In the genomic region with DNA sequence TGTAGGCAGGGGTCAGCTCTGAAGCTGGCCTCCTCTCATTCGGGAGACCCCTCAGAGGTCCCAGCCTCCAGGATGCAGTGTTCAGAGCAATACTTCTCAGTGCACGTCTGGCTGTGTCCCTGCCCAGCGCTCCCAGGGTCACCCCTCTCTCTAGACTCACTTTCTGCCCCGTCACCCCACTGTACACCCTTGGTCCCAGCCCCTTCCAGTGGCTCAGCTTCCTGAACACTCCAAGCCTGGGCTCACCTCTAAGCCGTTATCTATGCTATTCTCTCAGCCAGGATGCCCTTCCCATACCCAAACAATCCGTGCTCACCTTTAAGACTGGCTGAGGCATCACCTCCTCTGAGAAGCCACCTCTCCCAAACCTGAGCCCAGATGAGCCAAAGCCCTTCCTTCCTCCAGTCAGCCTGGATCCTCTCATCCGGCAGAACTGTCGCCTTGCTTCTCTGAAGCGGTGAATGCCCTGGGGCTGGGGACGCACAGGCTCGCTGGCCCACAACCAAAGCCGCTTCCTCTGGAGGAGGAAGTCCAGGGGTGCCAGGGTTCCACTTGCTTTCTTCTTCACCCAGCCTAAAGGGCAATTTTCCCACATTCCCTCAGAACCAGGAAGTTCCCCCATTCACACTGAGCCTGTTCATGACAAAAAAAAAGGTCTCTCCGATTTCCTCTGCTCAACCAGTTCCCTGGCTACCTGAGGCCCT, we compare ENCODE assay signal across 9 cellular contexts. TPM values are rescaled to one million over a fixed set of nuclear protein-coding genes. Genes with fewer than 3 reads are reported as not detected.
A peak's percentile ranks its signal among the peaks of the same experiment; 100 is the strongest.
DNase-seq lines count a peak whose midpoint lies in the region; ATAC-seq and TF ChIP-seq lines count a peak whose summit lies in the region.
"Had no signal": no experiment of that assay in that cellular context is flagged by ENCODE, and none has a peak within 500 bp of the region (broad histone marks: within the 10 kb centered on the region; RNA-seq: fewer than 3 reads in every experiment).

No MANE protein-coding gene starts in this region.

- POLR2A ChIA-PET in CD4-positive, alpha-beta T cell (lab: Charles Lee), result no interaction called here

- no peak for ATAC-seq in CD4-positive, alpha-beta T cell (ENCODE audit: poor library complexity)
- ATAC-seq in GM21423 (IDR thresholded peaks at IDR 0.05; ENCODE audit: unreplicated experiment) (no peak), HG03378 (IDR thresholded peaks at IDR 0.05; ENCODE audit: unreplicated experiment) (no peak)

- intact Hi-C loops in CD4-positive, alpha-beta T cell (cut with DNase I, micrococcal nuclease), result loop anchor here in 1 of 2 experiments (10.0 kb wide), 2 partner anchors 704 to 1134 kb away; a partner anchor contains a TSS

- no peaks in the 10 kb centered on the region for H3K27me3 ChIP-seq in CD4-positive, alpha-beta T cell (ENCODE audit: control insufficient read depth, insufficient read depth, low read length)
- no peaks in the 10 kb centered on the region for H3K27me3 ChIP-seq in duodenal mucosa (ENCODE audit: control insufficient read depth in 1 of 2, insufficient read depth in 2 of 2, low read length in 2 of 2)

- no peaks in the 10 kb centered on the region for H3K9me3 ChIP-seq in CD4-positive, alpha-beta T cell (ENCODE audit: control insufficient read depth, low read length)
- H3K9me3 ChIP-seq in duodenal mucosa (ENCODE audit: control insufficient read depth in 1 of 2, low read length in 2 of 2), result no peaks in the 10 kb centered on the region

- H3K36me3 ChIP-seq in duodenal mucosa (ENCODE audit: control insufficient read depth in 1 of 2, insufficient read depth in 2 of 2, low read length in 2 of 2), result no peaks in the 10 kb centered on the region

- H3K27ac ChIP-seq in CD4-positive, alpha-beta T cell (ENCODE audit: low read depth, low read length), result no peak overlapping the region
- peak overlapping the region; percentile 43 for H3K27ac ChIP-seq in duodenal mucosa (ENCODE audit: low read depth, low read length)

- TF ChIP-seq POLR2A in NB4 (IDR thresholded peaks at IDR 0.05; ENCODE audit: extremely low read depth, insufficient read length), result no peak

- peaks cover 28 to 43% of the 10 kb centered on the region in 2 donors for H3K4me1 ChIP-seq in duodenal mucosa (ENCODE audit: control insufficient read depth in 1 of 2, insufficient read depth in 2 of 2, low read length in 2 of 2)

- H3K27me3 Mint-ChIP-seq in CD4-positive, alpha-beta T cell, result no peaks in the 10 kb centered on the region
- H3K27me3 Mint-ChIP-seq in osteocyte (ENCODE audit: unreplicated experiment) (no peaks in the 10 kb centered on the region), mesothelial cell of epicardium (ENCODE audit: low read depth) (no peaks in the 10 kb centered on the region)

- H3K9ac ChIP-seq in duodenal mucosa (ENCODE audit: low read depth in 1 of 2, low read length in 2 of 2), result peak overlapping the region; percentile 10 to 19

- no peaks in the 10 kb centered on the region for H3K9me3 Mint-ChIP-seq in CD4-positive, alpha-beta T cell
- H3K9me3 Mint-ChIP-seq in osteocyte (ENCODE audit: unreplicated experiment) (no peaks in the 10 kb centered on the region), mesothelial cell of epicardium (no peaks in the 10 kb centered on the region)

- H3K27ac Mint-ChIP-seq in CD4-positive, alpha-beta T cell, result peak overlapping the region; percentile 58
- H3K27ac Mint-ChIP-seq in osteocyte (ENCODE audit: unreplicated experiment) (peak overlapping the region; percentile 88), mesothelial cell of epicardium (no peak overlapping the region)

- TF ChIP-seq CTCF in CD4-positive, alpha-beta T cell (IDR thresholded peaks at IDR 0.05), result no peak
- no peak for TF ChIP-seq CTCF in NB4 (IDR thresholded peaks at IDR 0.05; ENCODE audit: low read depth, low read length)
- no peak for TF ChIP-seq CTCF in osteocyte (IDR thresholded peaks at IDR 0.05)
- no peak for TF ChIP-seq CTCF in mesothelial cell of epicardium (IDR thresholded peaks at IDR 0.05; ENCODE audit: unreplicated experiment)

- peaks cover 43% of the 10 kb centered on the region for H3K4me1 Mint-ChIP-seq in CD4-positive, alpha-beta T cell (ENCODE audit: low read depth)
- H3K4me1 Mint-ChIP-seq in osteocyte (ENCODE audit: unreplicated experiment) (peaks cover 52% of the 10 kb centered on the region), mesothelial cell of epicardium (peaks cover 12% of the 10 kb centered on the region)

- DNase-seq in CD4-positive, alpha-beta T cell, result no peak
- peak; percentile 68 for DNase-seq in NB4 (ENCODE audit: low read depth)
- no peak for DNase-seq in osteocyte (ENCODE audit: extremely low spot score, unreplicated experiment)
- no peak for DNase-seq in DMS153 treated with DMSO at 0.1 percent for 48 hours (lab: John Stamatoyannopoulos, UW; ENCODE audit: unreplicated experiment)
- DNase-seq in mesothelial cell of epicardium (ENCODE audit: low spot score in 2 of 2, unreplicated experiment in 2 of 2), result no peak

- peak overlapping the region; percentile 74 for H3K4me3 Mint-ChIP-seq in CD4-positive, alpha-beta T cell
- H3K4me3 Mint-ChIP-seq in osteocyte (ENCODE audit: unreplicated experiment) (no peak overlapping the region), mesothelial cell of epicardium (no peak overlapping the region)

- CTCF ChIA-PET in CD4-positive, alpha-beta T cell (lab: Charles Lee), result interaction anchor here (1.2 to 1.8 kb wide), 2 partner anchors 11 to 367 kb away, joined by 6 to 10 read pairs; no protein-coding TSS in a partner anchor

- H3K4me3 ChIP-seq in NB4 (ENCODE audit: low read depth, low read length) (no peak overlapping the region), duodenal mucosa (ENCODE audit: low read depth in 1 of 2, low read length in 2 of 2) (no peak overlapping the region)

- no peaks in the 10 kb centered on the region for H3K36me3 Mint-ChIP-seq in CD4-positive, alpha-beta T cell (ENCODE audit: low read depth)
- H3K36me3 Mint-ChIP-seq in osteocyte (ENCODE audit: unreplicated experiment) (no peaks in the 10 kb centered on the region), mesothelial cell of epicardium (no peaks in the 10 kb centered on the region)

RNA-seq across cellular contexts. Expression of a gene that starts 13.7 kb away (rescaled TPM):
- 1 to 10 TPM; 1.9 to 2.5 TPM for total RNA-seq in CD4-positive, alpha-beta T cell
- total RNA-seq in osteocyte, result 18.1 and 19.2 TPM in 2 replicates
- total RNA-seq in mesothelial cell of epicardium, result 132 to 148 TPM (median 146 TPM) in 3 replicates

RNA-seq across cellular contexts. Expression of a gene that starts 30.0 kb away (rescaled TPM):
- total RNA-seq in CD4-positive, alpha-beta T cell, result 1 to 10 TPM; 1.1 to 1.3 TPM
- 89.6 and 96.1 TPM in 2 replicates for total RNA-seq in osteocyte
- total RNA-seq in mesothelial cell of epicardium, result 1.3 to 1.9 TPM (median 1.5 TPM) in 3 replicates
- total RNA-seq: temporal lobe had no signal

Comparison
In these comparisons a context has a peak if more than half of its experiments do, and no peak if none do; other contexts are left out.
1. RNA of a gene that starts 30.0 kb away (total RNA-seq): 89.6 to 96.1 TPM in osteocyte; 1.3 to 1.9 TPM in mesothelial cell of epicardium and 1.1 to 1.3 TPM in CD4-positive, alpha-beta T cell; every median in the first group is over 10 times any median in the second.